In the genomic region with DNA sequence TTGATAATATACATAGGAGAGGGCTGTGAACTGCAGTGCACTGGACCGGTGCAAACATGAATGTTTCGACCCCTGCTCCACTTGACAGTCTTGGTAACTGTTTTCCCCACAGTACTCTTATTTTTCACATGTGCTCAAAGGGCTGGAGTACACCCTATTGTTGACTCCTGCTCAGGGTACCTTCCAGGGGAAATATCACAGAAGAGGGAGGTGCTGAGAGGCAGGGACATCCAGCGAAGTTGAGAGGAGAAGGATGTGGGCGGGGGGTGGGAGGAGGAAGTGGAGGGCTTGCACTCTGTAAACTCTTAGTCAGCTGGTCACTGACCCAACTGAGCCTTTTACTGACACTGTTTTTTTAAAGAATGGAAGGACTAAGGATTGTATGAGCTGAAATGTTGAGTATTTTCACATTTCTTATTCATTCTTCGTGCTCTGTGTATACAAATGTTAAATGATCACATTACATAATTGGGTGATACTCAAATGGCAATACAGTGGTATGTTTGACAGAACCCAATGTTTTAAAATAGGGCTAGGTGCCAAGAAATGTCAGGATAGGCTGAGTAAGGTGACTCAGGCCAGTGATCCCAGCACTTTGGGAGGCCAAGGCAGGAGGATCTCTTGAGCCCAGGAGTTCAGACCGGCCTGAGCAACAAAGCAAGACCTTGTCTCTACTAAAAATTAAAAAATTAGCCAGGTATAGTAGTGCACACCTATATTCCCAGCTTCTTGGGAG, we compare ENCODE assay signal across 8 cellular contexts. TPM values are rescaled to one million over a fixed set of nuclear protein-coding genes. Genes with fewer than 3 reads are reported as not detected.
DNase-seq lines count a peak whose midpoint lies in the region; ATAC-seq and TF ChIP-seq lines count a peak whose summit lies in the region.

No MANE protein-coding gene starts in this region.

- no peaks in the 10 kb centered on the region for H3K9me3 Mint-ChIP-seq in activated naive CD8-positive, alpha-beta T cell treated with anti-CD3 and anti-CD28 coated beads, Interleukin-2, amount 50 U/mL, for 24 hours

- intact Hi-C loops in mucosa of descending colon (cut with DNase I, micrococcal nuclease), result no loop called here

- H3K9me3 ChIP-seq in HUES64 (ENCODE audit: insufficient read depth, low read depth, low read length), result no peaks in the 10 kb centered on the region
- H3K9me3 ChIP-seq in mucosa of descending colon, result no peaks in the 10 kb centered on the region

- TF ChIP-seq CTCF in mucosa of descending colon (IDR thresholded peaks at IDR 0.05), result no peak

- peak; percentile 47 for ATAC-seq in GM19043 (IDR thresholded peaks at IDR 0.05; ENCODE audit: low read depth, unreplicated experiment)
- peak; percentile 17 for ATAC-seq in activated naive CD8-positive, alpha-beta T cell treated with anti-CD3 and anti-CD28 coated beads, Interleukin-2, amount 50 U/mL, for 24 hours
- peak; percentile 61 for ATAC-seq in mucosa of descending colon
- no peak for ATAC-seq in HG03521 (IDR thresholded peaks at IDR 0.05; ENCODE audit: unreplicated experiment)

- H3K36me3 Mint-ChIP-seq in activated naive CD8-positive, alpha-beta T cell treated with anti-CD3 and anti-CD28 coated beads, Interleukin-2, amount 50 U/mL, for 24 hours (ENCODE audit: low read depth), result peaks cover 11% of the 10 kb centered on the region

- H3K27ac Mint-ChIP-seq in activated naive CD8-positive, alpha-beta T cell treated with anti-CD3 and anti-CD28 coated beads, Interleukin-2, amount 50 U/mL, for 24 hours, result peak overlapping the region; percentile 79

- H3K27me3 ChIP-seq in HUES64 (ENCODE audit: insufficient read depth, low read length), result no peaks in the 10 kb centered on the region

- WGBS in HUES64, result 57% methylated on average over 6 of the region's 6 CpGs

- no peak for DNase-seq in activated naive CD8-positive, alpha-beta T cell treated with anti-CD3 and anti-CD28 coated beads, Interleukin-2, amount 50 U/mL, for 24 hours
- DNase-seq in mucosa of descending colon, result no peak
- DNase-seq in activated CD8-positive, alpha-beta memory T cell treated with anti-CD3 and anti-CD28 coated beads, Interleukin-2, amount 50 U/mL, for 4 hours, result no peak
- no peak for DNase-seq in NCI-H1694 (lab: John Stamatoyannopoulos, UW)
- no peak for DNase-seq in activated CD4-positive, alpha-beta T cell treated with anti-CD3 and anti-CD28 coated beads, Interleukin-2, amount 50 U/mL, for 4 hours

- H3K4me3 ChIP-seq in HUES64 (ENCODE audit: low read length), result no peak overlapping the region
- no peak overlapping the region for H3K4me3 ChIP-seq in mucosa of descending colon

- peaks cover 39% of the 10 kb centered on the region for H3K4me1 ChIP-seq in HUES64 (ENCODE audit: insufficient read depth, low read length)
- peaks cover 17% of the 10 kb centered on the region for H3K4me1 ChIP-seq in mucosa of descending colon (ENCODE audit: low read depth)

- H3K4me3 Mint-ChIP-seq in activated naive CD8-positive, alpha-beta T cell treated with anti-CD3 and anti-CD28 coated beads, Interleukin-2, amount 50 U/mL, for 24 hours, result peak overlapping the region; percentile 58

- H3K27ac ChIP-seq in HUES64 (ENCODE audit: low read depth, low read length), result peak overlapping the region; percentile 86; the same call in 1 of the 2 replicates

- no peaks in the 10 kb centered on the region for H3K27me3 Mint-ChIP-seq in activated naive CD8-positive, alpha-beta T cell treated with anti-CD3 and anti-CD28 coated beads, Interleukin-2, amount 50 U/mL, for 24 hours

- H3K4me1 Mint-ChIP-seq in activated naive CD8-positive, alpha-beta T cell treated with anti-CD3 and anti-CD28 coated beads, Interleukin-2, amount 50 U/mL, for 24 hours, result peaks cover 94% of the 10 kb centered on the region

- H3K36me3 ChIP-seq in HUES64 (ENCODE audit: insufficient read depth, low read length) (peaks cover 5% of the 10 kb centered on the region), mucosa of descending colon (ENCODE audit: low read depth) (no peaks in the 10 kb centered on the region)

- H3K9ac ChIP-seq in HUES64 (ENCODE audit: low read depth, low read length), result peak overlapping the region; percentile 3; the same call in 1 of the 2 replicates

RNA-seq across cellular contexts. Expression of a gene that starts 10.0 kb away (rescaled TPM):
- polyA plus RNA-seq in HUES64 (2013, experiment 1 of 2), result 16.0 TPM
- 17.5 TPM for polyA plus RNA-seq in HUES64 (2013, experiment 2 of 2)
- 10 to 100 TPM; 18.2 to 39.8 (median 19.1) TPM for total RNA-seq in mucosa of descending colon
